ENCODE assay signal across 15 cellular contexts in genomic region chr2:117057021-117057420, GRCh38.
DNase-seq lines count a peak whose midpoint lies in the region; ATAC-seq and TF ChIP-seq lines count a peak whose summit lies in the region.
"Had no signal": no experiment of that assay in that cellular context is flagged by ENCODE, and none has a peak within 500 bp of the region (broad histone marks: within the 10 kb centered on the region; RNA-seq: fewer than 3 reads in every experiment).

No MANE protein-coding gene starts in this region.

- H3K27me3 Mint-ChIP-seq in MCF 10A (ENCODE audit: insufficient read depth, unreplicated experiment), result no peaks in the 10 kb centered on the region
- H3K27me3 Mint-ChIP-seq: B cell; CD4-positive, alpha-beta T cell had no signal

- no peaks in the 10 kb centered on the region for H3K79me1 ChIP-seq in mesenchymal stem cell (replicated peaks; ENCODE audit: low read length, poor library complexity, severe bottlenecking)

- no peak overlapping the region for H3K4ac ChIP-seq in mesenchymal stem cell (ENCODE audit: low read depth in 1 of 2, low read length in 2 of 2)

- TF ChIP-seq CTCF in MCF 10A (IDR thresholded peaks at IDR 0.05; ENCODE audit: unreplicated experiment), result no peak
- no peak for TF ChIP-seq CTCF in breast epithelium (IDR thresholded peaks at IDR 0.05)
- TF ChIP-seq CTCF in prostate gland (IDR thresholded peaks at IDR 0.05), result no peak

- H3K4me2 ChIP-seq in mesenchymal stem cell (ENCODE audit: low read length, poor library complexity, severe bottlenecking), result no peak overlapping the region

- no peaks in the 10 kb centered on the region for H3K4me1 ChIP-seq in breast epithelium
- no peaks in the 10 kb centered on the region for H3K4me1 ChIP-seq in mesenchymal stem cell (ENCODE audit: control insufficient read depth, insufficient read depth, low read depth, low read length)
- no peaks in the 10 kb centered on the region for H3K4me1 ChIP-seq in prostate gland (replicated peaks)

- H3K36me3 Mint-ChIP-seq in MCF 10A (ENCODE audit: insufficient read depth, unreplicated experiment), result peaks cover 6% of the 10 kb centered on the region

- no peak for ATAC-seq in GM21526 (IDR thresholded peaks at IDR 0.05; ENCODE audit: low FRiP score, unreplicated experiment)

- no peak overlapping the region for H3K4me3 ChIP-seq in breast epithelium
- H3K4me3 ChIP-seq in mesenchymal stem cell (ENCODE audit: insufficient read depth in 1 of 2, low read depth in 1 of 2, low read length in 2 of 2), result no peak overlapping the region
- H3K4me3 ChIP-seq in prostate gland, result no peak overlapping the region
- H3K4me3 ChIP-seq: Peyer's patch had no signal

- intact Hi-C loops in MCF 10A (cut with micrococcal nuclease), result no loop called here
- intact Hi-C loops in breast epithelium (cut with DNase I; ENCODE audit: low total_unique reads), result no loop called here
- intact Hi-C loops in prostate gland (cut with DNase I), result no loop called here

- 81% methylated on average over 3 of the region's 3 CpGs for WGBS in mesenchymal stem cell
- 44% methylated on average over 3 of the region's 3 CpGs for WGBS in prostate gland

- H3K27ac Mint-ChIP-seq in MCF 10A (ENCODE audit: low read depth, unreplicated experiment), result no peak overlapping the region
- H3K27ac Mint-ChIP-seq: B cell; CD4-positive, alpha-beta T cell had no signal

- no peaks in the 10 kb centered on the region for H3K27me3 ChIP-seq in breast epithelium
- H3K27me3 ChIP-seq in mesenchymal stem cell (ENCODE audit: control insufficient read depth in 1 of 2, insufficient read depth in 1 of 2, low read length in 2 of 2), result no peaks in the 10 kb centered on the region
- H3K27me3 ChIP-seq in prostate gland (replicated peaks; ENCODE audit: insufficient read depth), result no peaks in the 10 kb centered on the region
- H3K27me3 ChIP-seq: Peyer's patch had no signal

- H3K9ac ChIP-seq in mesenchymal stem cell (ENCODE audit: low read length), result no peak overlapping the region

- no peak for TF ChIP-seq POLR2A in breast epithelium (IDR thresholded peaks at IDR 0.05)
- no peak for TF ChIP-seq POLR2A in prostate gland (IDR thresholded peaks at IDR 0.05)

- H4K8ac ChIP-seq in mesenchymal stem cell (ENCODE audit: low read length), result no peak overlapping the region

- no peak overlapping the region for H2BK12ac ChIP-seq in mesenchymal stem cell (ENCODE audit: low read length in 2 of 2)

- H3K27ac ChIP-seq in breast epithelium (no peak overlapping the region), mesenchymal stem cell (ENCODE audit: low read length, poor library complexity, severe bottlenecking) (no peak overlapping the region), prostate gland (no peak overlapping the region)

- no peak overlapping the region for H2BK5ac ChIP-seq in mesenchymal stem cell (ENCODE audit: low read depth, low read length, poor library complexity, severe bottlenecking)

- peak overlapping the region in 1 of 2 experiments; percentile 43 for H3K18ac ChIP-seq in mesenchymal stem cell (ENCODE audit: low read depth in 1 of 2, low read length in 2 of 2)

- H3K4me3 Mint-ChIP-seq in MCF 10A (ENCODE audit: unreplicated experiment), result no peak overlapping the region
- H3K4me3 Mint-ChIP-seq: B cell; CD4-positive, alpha-beta T cell had no signal

- peaks cover 13% of the 10 kb centered on the region for H3K4me1 Mint-ChIP-seq in MCF 10A (ENCODE audit: insufficient read depth, unreplicated experiment)
- H3K4me1 Mint-ChIP-seq: B cell had no signal

- no peak overlapping the region for H2BK120ac ChIP-seq in mesenchymal stem cell (ENCODE audit: low read depth, low read length)

- H2AK5ac ChIP-seq in mesenchymal stem cell (ENCODE audit: low read length, severe bottlenecking), result no peak overlapping the region

- DNase-seq in MCF 10A (ENCODE audit: unreplicated experiment), result peak; percentile 4
- no peak for DNase-seq in breast epithelium (ENCODE audit: low spot score in 2 of 2)
- DNase-seq in RPMI8226, result peak; percentile 8
- peak; percentile 28 for DNase-seq in mesenchymal stem cell
- no peak for DNase-seq in islet precursor cell
- DNase-seq in prostate gland (ENCODE audit: low spot score), result no peak
- DNase-seq: CD4-positive, alpha-beta T cell; GOT3; NCI-H1105; NCI-H187 treated with DMSO at 0.1 percent for 48 hours; NCI-H510A treated with DMSO at 0.1 percent for 48 hours; SHP77 had no signal

- no TSS peak for BruUV-seq in MCF 10A (replicated peaks; lab: Mats Ljungman, UMichigan)

- H3K14ac ChIP-seq in mesenchymal stem cell (ENCODE audit: low read length in 2 of 2), result no peak overlapping the region

- H2AFZ ChIP-seq in mesenchymal stem cell (ENCODE audit: low read depth, low read length), result no peak overlapping the region

- H3K36me3 ChIP-seq in breast epithelium (no peaks in the 10 kb centered on the region), mesenchymal stem cell (ENCODE audit: control insufficient read depth in 1 of 2, insufficient read depth in 2 of 2, low read depth in 1 of 2, low read length in 2 of 2) (no peaks in the 10 kb centered on the region), prostate gland (no peaks in the 10 kb centered on the region)
- H3K36me3 ChIP-seq: Peyer's patch had no signal

- no peak overlapping the region for H3K23ac ChIP-seq in mesenchymal stem cell (ENCODE audit: low read length in 2 of 2)

- POLR2A ChIA-PET in MCF 10A (lab: Yijun Ruan, JAX), result no interaction called here

- no peak overlapping the region for H4K91ac ChIP-seq in mesenchymal stem cell (ENCODE audit: low read length)

- CTCF ChIA-PET in MCF 10A (lab: Yijun Ruan, JAX), result no interaction called here

- H3K9me3 ChIP-seq in breast epithelium, result peaks cover 6 to 9% of the 10 kb centered on the region in 2 donors
- H3K9me3 ChIP-seq in mesenchymal stem cell (ENCODE audit: control insufficient read depth, low read length), result peaks cover 23% of the 10 kb centered on the region
- no peaks in the 10 kb centered on the region for H3K9me3 ChIP-seq in prostate gland
- H3K9me3 ChIP-seq: Peyer's patch had no signal

- H3K9me3 Mint-ChIP-seq in MCF 10A (ENCODE audit: unreplicated experiment), result no peaks in the 10 kb centered on the region

- H2BK15ac ChIP-seq in mesenchymal stem cell (ENCODE audit: low read depth, poor library complexity, severe bottlenecking), result no peak overlapping the region

Comparison
In these comparisons a context has a peak if more than half of its experiments do, and no peak if none do; other contexts are left out.
1. DNase-seq: peak in MCF 10A (single experiment), RPMI8226 (single experiment) and mesenchymal stem cell (single experiment); none in breast epithelium (0 of 2), islet precursor cell (single experiment) and prostate gland (single experiment).